8 cellular contexts compared by ENCODE assay signal in the genomic region with DNA sequence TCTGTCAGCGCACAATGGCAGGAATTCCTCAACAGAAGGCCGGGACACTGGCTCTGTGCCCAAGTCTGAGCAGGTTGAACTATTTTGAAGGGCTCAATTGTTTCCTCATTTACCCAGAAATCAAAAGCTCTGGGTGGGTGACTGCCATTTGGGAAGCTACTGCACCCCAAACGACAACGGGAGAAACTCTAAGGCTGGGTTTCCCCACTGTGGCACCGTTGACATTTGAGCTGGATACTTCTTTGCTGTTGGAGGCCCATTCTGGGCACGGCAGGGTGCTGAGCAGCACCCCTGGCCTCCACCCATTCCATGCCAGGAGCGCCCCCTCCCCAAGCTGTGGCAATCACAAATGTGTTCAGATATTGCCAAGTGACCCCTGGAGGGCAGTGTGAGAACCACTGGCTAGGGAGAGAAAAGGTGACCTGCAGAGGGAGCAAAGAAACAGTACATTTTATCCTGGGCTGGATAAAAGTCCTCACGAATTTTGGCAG.
DNase-seq lines count a peak whose midpoint lies in the region; ATAC-seq and TF ChIP-seq lines count a peak whose summit lies in the region.

No MANE protein-coding gene starts in this region.

- ATAC-seq in GM21529 (IDR thresholded peaks at IDR 0.05; ENCODE audit: unreplicated experiment) (no peak), GM18868 (IDR thresholded peaks at IDR 0.05; ENCODE audit: unreplicated experiment) (no peak)

- 59% methylated on average over 8 of the region's 8 CpGs for WGBS in hepatocyte (ENCODE audit: low lambda C conversion rate, missing lambda C conversion rate)
- WGBS in tibial nerve, 2 donors: 42 to 56% methylated on average over 8 of the region's 8 CpGs

- DNase-seq in hepatocyte (ENCODE audit: low spot score) (peak; percentile 71), tibial nerve (ENCODE audit: low spot score in 2 of 2) (no peak)
- DNase-seq in activated CD4-positive, alpha-beta memory T cell treated with anti-CD3 and anti-CD28 coated beads, Interleukin-2, amount 10 ng/mL, durations not matched to agents 7 days and 5 days: no peak

- H3K36me3 ChIP-seq in DOHH2 (ENCODE audit: control insufficient read depth, low read length) (no peaks in the 10 kb centered on the region), hepatocyte (replicated peaks; ENCODE audit: insufficient read depth, low read depth) (no peaks in the 10 kb centered on the region), tibial nerve (peaks cover 0 to 23% (median 0%) of the 10 kb centered on the region in 3 donors)

- CTCF ChIA-PET in activated CD4-positive, alpha-beta memory T cell treated with anti-CD3 and anti-CD28 coated beads, Interleukin-2, amount 10 ng/mL, durations not matched to agents 7 days and 5 days (lab: Charles Lee): interaction anchor here (0.8 to 4.6 kb wide), 10 partner anchors 13 to 305 kb away, joined by 3 to 89 read pairs (median 4); no protein-coding TSS in a partner anchor

- H3K4me1 Mint-ChIP-seq in activated CD4-positive, alpha-beta memory T cell treated with anti-CD3 and anti-CD28 coated beads, Interleukin-2, amount 10 ng/mL, durations not matched to agents 7 days and 5 days: peaks cover 4% of the 10 kb centered on the region

- no peaks in the 10 kb centered on the region for H3K9me3 Mint-ChIP-seq in activated CD4-positive, alpha-beta memory T cell treated with anti-CD3 and anti-CD28 coated beads, Interleukin-2, amount 10 ng/mL, durations not matched to agents 7 days and 5 days

- H4K20me1 ChIP-seq in DOHH2 (ENCODE audit: control insufficient read depth, insufficient read depth, low read depth, low read length) (0 out of 2 replicates have a peak, but pooled peaks cover 3% of the 10 kb centered on the region), hepatocyte (ENCODE audit: insufficient read depth, poor library complexity, severe bottlenecking) (no peaks in the 10 kb centered on the region)

- H2AFZ ChIP-seq in hepatocyte: no peak overlapping the region

- H3K27me3 ChIP-seq in DOHH2 (ENCODE audit: control insufficient read depth, low read length): peaks cover 12% of the 10 kb centered on the region
- H3K27me3 ChIP-seq in hepatocyte: no peaks in the 10 kb centered on the region
- H3K27me3 ChIP-seq in tibial nerve: no peaks in the 10 kb centered on the region

- no peak overlapping the region for H3K27ac ChIP-seq in DOHH2 (ENCODE audit: low read depth, low read length)
- H3K27ac ChIP-seq in VCaP: no peak overlapping the region
- no peak overlapping the region for H3K27ac ChIP-seq in hepatocyte
- no peak overlapping the region for H3K27ac ChIP-seq in tibial nerve

- peaks cover 5% of the 10 kb centered on the region for H3K4me1 ChIP-seq in DOHH2 (ENCODE audit: control insufficient read depth, low read length)
- H3K4me1 ChIP-seq in hepatocyte (ENCODE audit: insufficient read depth): no peaks in the 10 kb centered on the region
- H3K4me1 ChIP-seq in tibial nerve: peaks cover 0 to 17% (median 0%) of the 10 kb centered on the region in 4 donors

- H3K9me3 ChIP-seq in DOHH2 (ENCODE audit: control insufficient read depth, insufficient read depth, low read length) (no peaks in the 10 kb centered on the region), hepatocyte (ENCODE audit: low read depth) (no peaks in the 10 kb centered on the region), tibial nerve (no peaks in the 10 kb centered on the region)

- no peak overlapping the region for H3K27ac Mint-ChIP-seq in activated CD4-positive, alpha-beta memory T cell treated with anti-CD3 and anti-CD28 coated beads, Interleukin-2, amount 10 ng/mL, durations not matched to agents 7 days and 5 days

- TF ChIP-seq EP300 in tibial nerve (IDR thresholded peaks at IDR 0.05): no peak

- H3K4me2 ChIP-seq in DOHH2 (ENCODE audit: low read length) (no peak overlapping the region), hepatocyte (peak overlapping the region; percentile 70)

- no peaks in the 10 kb centered on the region for H3K36me3 Mint-ChIP-seq in activated CD4-positive, alpha-beta memory T cell treated with anti-CD3 and anti-CD28 coated beads, Interleukin-2, amount 10 ng/mL, durations not matched to agents 7 days and 5 days (ENCODE audit: low read depth)

- H3K4me3 Mint-ChIP-seq in activated CD4-positive, alpha-beta memory T cell treated with anti-CD3 and anti-CD28 coated beads, Interleukin-2, amount 10 ng/mL, durations not matched to agents 7 days and 5 days: no peak overlapping the region

- H3K79me2 ChIP-seq in DOHH2 (ENCODE audit: control insufficient read depth, low read length) (no peaks in the 10 kb centered on the region), hepatocyte (no peaks in the 10 kb centered on the region)

- peak; percentile 57 for TF ChIP-seq CTCF in DOHH2 (IDR thresholded peaks at IDR 0.05; ENCODE audit: low read depth, low read length, poor library complexity, severe bottlenecking)
- TF ChIP-seq CTCF in LNCAP (IDR thresholded peaks at IDR 0.05): peak; percentile 87
- TF ChIP-seq CTCF in VCaP (conservative IDR thresholded peaks at IDR 0.05): peak; percentile 76
- peak; percentile 66 for TF ChIP-seq CTCF in hepatocyte (IDR thresholded peaks at IDR 0.05; ENCODE audit: poor library complexity)
- TF ChIP-seq CTCF in tibial nerve (IDR thresholded peaks at IDR 0.05): peak in 4 of 5 experiments; percentile 24 to 62 (median 38)

- no peak for TF ChIP-seq POLR2A in tibial nerve (IDR thresholded peaks at IDR 0.05)

- POLR2A ChIA-PET in activated CD4-positive, alpha-beta memory T cell treated with anti-CD3 and anti-CD28 coated beads, Interleukin-2, amount 10 ng/mL, durations not matched to agents 7 days and 5 days (lab: Charles Lee): interaction anchor here (2.2 kb wide), 1 partner anchor 79 kb away, joined by 5 read pairs; no protein-coding TSS in a partner anchor

- peaks cover 2% of the 10 kb centered on the region for H3K27me3 Mint-ChIP-seq in activated CD4-positive, alpha-beta memory T cell treated with anti-CD3 and anti-CD28 coated beads, Interleukin-2, amount 10 ng/mL, durations not matched to agents 7 days and 5 days

- H3K4me3 ChIP-seq in DOHH2 (ENCODE audit: low read length) (no peak overlapping the region), hepatocyte (no peak overlapping the region), tibial nerve (no peak overlapping the region)

- no peaks in the 10 kb centered on the region for H3F3A ChIP-seq in DOHH2 (ENCODE audit: control insufficient read depth, insufficient read depth)

- H3K9me2 ChIP-seq in DOHH2 (replicated peaks; ENCODE audit: control insufficient read depth, low read length) (no peaks in the 10 kb centered on the region), hepatocyte (replicated peaks; ENCODE audit: insufficient read depth) (no peaks in the 10 kb centered on the region)
